21 cellular contexts compared by ENCODE assay signal in genomic region chrX:103197721-103198306, GRCh38. TPM values are rescaled to one million over a fixed set of nuclear protein-coding genes. Genes with fewer than 3 reads are reported as not detected.
DNase-seq lines count a peak whose midpoint lies in the region; ATAC-seq and TF ChIP-seq lines count a peak whose summit lies in the region.
"Had no signal": no experiment of that assay in that cellular context is flagged by ENCODE, and none has a peak within 500 bp of the region (broad histone marks: within the 10 kb centered on the region; RNA-seq: fewer than 3 reads in every experiment).

No MANE protein-coding gene starts in this region.

- no peaks in the 10 kb centered on the region for H3K79me1 ChIP-seq in mesenchymal stem cell (replicated peaks; ENCODE audit: low read length, poor library complexity, severe bottlenecking)

- no peak overlapping the region for H2AK5ac ChIP-seq in mesenchymal stem cell (ENCODE audit: low read length, severe bottlenecking)

- H2BK12ac ChIP-seq in mesenchymal stem cell (ENCODE audit: low read length in 2 of 2): no peak overlapping the region

- intact Hi-C loops in left ventricle myocardium inferior (cut with micrococcal nuclease): no loop called here

- ATAC-seq in HG02885 (IDR thresholded peaks at IDR 0.05; ENCODE audit: poor library complexity, unreplicated experiment) (peak; percentile 33), HG03521 (IDR thresholded peaks at IDR 0.05; ENCODE audit: unreplicated experiment) (no peak), esophagus mucosa (no peak)
- no peak for ATAC-seq in stimulated activated naive CD8-positive, alpha-beta T cell treated with anti-CD3 and anti-CD28 coated beads, Interleukin-15, amount 100 ng/mL, for 72 hours
- ATAC-seq: activated T-cell treated with anti-CD3 and anti-CD28 coated beads, Interleukin-2, amount 50 U/mL, for 72 hours had no signal

- no peak overlapping the region for H3K14ac ChIP-seq in mesenchymal stem cell (ENCODE audit: low read length in 2 of 2)

- H3K27me3 Mint-ChIP-seq in stimulated activated naive CD8-positive, alpha-beta T cell treated with anti-CD3 and anti-CD28 coated beads, Interleukin-15, amount 100 ng/mL, for 72 hours: no peaks in the 10 kb centered on the region

- no peaks in the 10 kb centered on the region for H3K36me3 ChIP-seq in mesenchymal stem cell (ENCODE audit: control insufficient read depth in 1 of 2, insufficient read depth in 2 of 2, low read depth in 1 of 2, low read length in 2 of 2)
- no peaks in the 10 kb centered on the region for H3K36me3 ChIP-seq in left ventricle myocardium inferior
- H3K36me3 ChIP-seq: esophagus muscularis mucosa, right atrium auricular region, tibial nerve had no signal

- no peak overlapping the region for H3K23ac ChIP-seq in mesenchymal stem cell (ENCODE audit: low read length in 2 of 2)

- H4K91ac ChIP-seq in mesenchymal stem cell (ENCODE audit: low read length): no peak overlapping the region

- no peak overlapping the region for H3K18ac ChIP-seq in mesenchymal stem cell (ENCODE audit: low read depth in 1 of 2, low read length in 2 of 2)

- no peak overlapping the region for H2BK5ac ChIP-seq in mesenchymal stem cell (ENCODE audit: low read depth, low read length, poor library complexity, severe bottlenecking)

- peak overlapping the region in 1 of 2 donors; percentile 28 for H3K4me3 Mint-ChIP-seq in stimulated activated naive CD8-positive, alpha-beta T cell treated with anti-CD3 and anti-CD28 coated beads, Interleukin-15, amount 100 ng/mL, for 72 hours
- H3K4me3 Mint-ChIP-seq: activated T-cell treated with anti-CD3 and anti-CD28 coated beads, Interleukin-2, amount 50 U/mL, for 72 hours; neural crest cell had no signal

- no peak overlapping the region for H3K4me2 ChIP-seq in mesenchymal stem cell (ENCODE audit: low read length, poor library complexity, severe bottlenecking)

- H3K4me1 Mint-ChIP-seq in stimulated activated naive CD8-positive, alpha-beta T cell treated with anti-CD3 and anti-CD28 coated beads, Interleukin-15, amount 100 ng/mL, for 72 hours: peaks cover 6% of the 10 kb centered on the region
- H3K4me1 Mint-ChIP-seq: neural crest cell had no signal

- no peak overlapping the region for H2AFZ ChIP-seq in mesenchymal stem cell (ENCODE audit: low read depth, low read length)

- no peak overlapping the region for H3K27ac ChIP-seq in mesenchymal stem cell (ENCODE audit: low read length, poor library complexity, severe bottlenecking)
- no peak overlapping the region for H3K27ac ChIP-seq in left ventricle myocardium inferior (replicated peaks)
- H3K27ac ChIP-seq: coronary artery, esophagus muscularis mucosa, right atrium auricular region, tibial nerve had no signal

- H3K4me1 ChIP-seq in mesenchymal stem cell (ENCODE audit: control insufficient read depth, insufficient read depth, low read depth, low read length) (no peaks in the 10 kb centered on the region), left ventricle myocardium inferior (no peaks in the 10 kb centered on the region)
- H3K4me1 ChIP-seq: esophagus muscularis mucosa, right atrium auricular region, tibial nerve had no signal

- no peak overlapping the region for H3K4me3 ChIP-seq in astrocyte of the spinal cord (ENCODE audit: low read depth, low read length)
- H3K4me3 ChIP-seq in mesenchymal stem cell (ENCODE audit: insufficient read depth in 1 of 2, low read depth in 1 of 2, low read length in 2 of 2): peak overlapping the region in 1 of 2 experiments; percentile 47
- no peak overlapping the region for H3K4me3 ChIP-seq in left ventricle myocardium inferior
- H3K4me3 ChIP-seq: coronary artery, esophagus muscularis mucosa, right atrium auricular region, tibial nerve had no signal

- H3K9me3 ChIP-seq in mesenchymal stem cell (ENCODE audit: control insufficient read depth, low read length) (no peaks in the 10 kb centered on the region), left ventricle myocardium inferior (replicated peaks) (no peaks in the 10 kb centered on the region)
- H3K9me3 ChIP-seq: esophagus muscularis mucosa, right atrium auricular region, tibial nerve had no signal

- no peak overlapping the region for H3K4ac ChIP-seq in mesenchymal stem cell (ENCODE audit: low read depth in 1 of 2, low read length in 2 of 2)

- H3K27me3 ChIP-seq in mesenchymal stem cell (ENCODE audit: control insufficient read depth in 1 of 2, insufficient read depth in 1 of 2, low read length in 2 of 2) (no peaks in the 10 kb centered on the region), left ventricle myocardium inferior (ENCODE audit: low read depth) (peaks cover 5% of the 10 kb centered on the region)
- H3K27me3 ChIP-seq: esophagus muscularis mucosa, right atrium auricular region had no signal

- no peak overlapping the region for H2BK120ac ChIP-seq in mesenchymal stem cell (ENCODE audit: low read depth, low read length)

- peak; percentile 79 for DNase-seq in EH (ENCODE audit: low read depth)
- peak; percentile 19 for DNase-seq in astrocyte of the spinal cord (ENCODE audit: low read depth, low spot score)
- peak; percentile 76 for DNase-seq in mesenchymal stem cell
- no peak for DNase-seq in left ventricle myocardium inferior
- no peak for DNase-seq in stimulated activated naive CD8-positive, alpha-beta T cell treated with anti-CD3 and anti-CD28 coated beads, Interleukin-15, amount 100 ng/mL, for 72 hours
- DNase-seq: activated CD4-positive, alpha-beta T cell treated with anti-CD3 and anti-CD28 coated beads, Interleukin-2, amount 50 U/mL, for 1 hour; activated T-cell treated with anti-CD3 and anti-CD28 coated beads, Interleukin-2, amount 50 U/mL, for 72 hours; CD4-positive, alpha-beta memory T cell; GDM1; NCI-H1436; NCI-H510A; stimulated activated CD4-positive, alpha-beta T cell treated with anti-CD3 and anti-CD28 coated beads, Interleukin-4, amount 100 ng/mL, for 1 hour had no signal

- H3K9ac ChIP-seq in mesenchymal stem cell (ENCODE audit: low read length): peak overlapping the region; percentile 80

- H3K9me3 Mint-ChIP-seq in stimulated activated naive CD8-positive, alpha-beta T cell treated with anti-CD3 and anti-CD28 coated beads, Interleukin-15, amount 100 ng/mL, for 72 hours: no peaks in the 10 kb centered on the region
- H3K9me3 Mint-ChIP-seq: activated T-cell treated with anti-CD3 and anti-CD28 coated beads, Interleukin-2, amount 50 U/mL, for 72 hours; CD4-positive, alpha-beta memory T cell; IgD-negative memory B cell had no signal

- 17% methylated on average over 1 of the region's 2 CpGs for WGBS in mesenchymal stem cell

- no peak overlapping the region for H4K8ac ChIP-seq in mesenchymal stem cell (ENCODE audit: low read length)

- no peak overlapping the region for H2BK15ac ChIP-seq in mesenchymal stem cell (ENCODE audit: low read depth, poor library complexity, severe bottlenecking)

- in situ Hi-C loops in astrocyte of the spinal cord (cut with HindIII; ENCODE audit: low sequenced_read_pairs): no loop called here

- peak overlapping the region in 1 of 2 donors; percentile 65 for H3K27ac Mint-ChIP-seq in stimulated activated naive CD8-positive, alpha-beta T cell treated with anti-CD3 and anti-CD28 coated beads, Interleukin-15, amount 100 ng/mL, for 72 hours
- H3K27ac Mint-ChIP-seq: activated T-cell treated with anti-CD3 and anti-CD28 coated beads, Interleukin-2, amount 50 U/mL, for 72 hours; IgD-negative memory B cell had no signal

- TF ChIP-seq CTCF in astrocyte of the spinal cord (IDR thresholded peaks at IDR 0.05; ENCODE audit: low read depth, low read length): no peak
- no peak for TF ChIP-seq CTCF in left ventricle myocardium inferior (IDR thresholded peaks at IDR 0.05; ENCODE audit: borderline replicate concordance)

RNA-seq across cellular contexts. Expression of gene BEX4, which starts 17.1 kb away (rescaled TPM):
- polyA plus RNA-seq in mesenchymal stem cell (2013, experiment 1 of 2): 110 TPM
- 115 TPM for polyA plus RNA-seq in mesenchymal stem cell (2013, experiment 2 of 2)
- total RNA-seq in left ventricle myocardium inferior: 50.8 TPM
- total RNA-seq in esophagus mucosa: 12.2 TPM

RNA-seq across cellular contexts. Expression of gene TCEAL8, which starts 57.1 kb away (rescaled TPM):
- polyA plus RNA-seq in mesenchymal stem cell (2013, experiment 1 of 2): 215 TPM
- polyA plus RNA-seq in mesenchymal stem cell (2013, experiment 2 of 2): 215 TPM
- 48.5 TPM for total RNA-seq in left ventricle myocardium inferior
- total RNA-seq in esophagus mucosa: 21.0 TPM

Comparison
In these comparisons a context has a peak if more than half of its experiments do, and no peak if none do; other contexts are left out.
1. DNase-seq: peak in EH (single experiment), astrocyte of the spinal cord (single experiment) and mesenchymal stem cell (single experiment); none in left ventricle myocardium inferior (single experiment) and stimulated activated naive CD8-positive, alpha-beta T cell treated with anti-CD3 and anti-CD28 coated beads, Interleukin-15, amount 100 ng/mL, for 72 hours (0 of 2).